Comparison of ENCODE assay signal across 8 cellular contexts in the genomic region with DNA sequence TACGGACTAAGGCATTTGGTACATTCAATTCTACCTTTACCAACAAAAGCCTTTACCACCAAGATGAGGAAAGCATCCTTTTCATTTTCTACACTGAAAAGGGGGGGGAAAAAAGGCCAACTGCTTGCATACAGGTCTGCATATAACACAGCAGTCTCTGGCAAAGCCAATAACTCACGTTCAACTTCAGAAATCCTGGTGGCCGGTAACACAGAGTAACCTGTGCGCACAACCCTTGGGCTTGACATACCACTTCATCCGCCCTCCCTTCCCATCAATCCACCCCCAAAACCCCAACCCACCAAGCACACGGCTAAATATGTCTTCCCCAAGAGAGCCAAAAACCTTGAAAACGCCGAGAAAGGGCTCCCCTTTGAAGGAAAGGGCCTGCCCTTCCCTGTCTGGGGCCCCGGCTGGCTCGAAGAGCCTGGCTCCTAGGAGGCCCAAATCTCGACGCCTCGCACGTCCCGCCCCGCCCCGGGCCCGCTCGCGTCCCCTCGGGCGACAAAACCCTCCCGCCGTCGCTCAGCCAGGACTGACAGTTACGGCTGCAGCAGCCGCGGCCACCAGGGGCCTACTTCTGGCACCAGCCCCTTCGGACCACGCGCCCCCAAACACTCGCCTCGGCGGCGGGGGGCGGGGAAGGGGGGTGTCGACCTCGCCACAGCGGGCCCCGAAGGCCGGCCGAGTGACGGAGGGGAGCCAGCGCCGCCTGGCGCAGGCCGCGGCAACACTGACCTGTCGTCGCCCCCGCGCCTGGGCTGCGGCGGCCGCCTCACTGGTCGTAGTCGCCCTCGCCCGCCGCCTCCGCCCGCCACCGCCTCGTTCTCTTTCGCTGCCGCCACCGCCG. TPM values are rescaled to one million over a fixed set of nuclear protein-coding genes. Genes with fewer than 3 reads are reported as not detected.
DNase-seq lines count a peak whose midpoint lies in the region; ATAC-seq, FAIRE-seq and TF ChIP-seq lines count a peak whose summit lies in the region.

No MANE protein-coding gene starts in this region.

- no peaks in the 10 kb centered on the region for H3K9me2 ChIP-seq in GM23338 (ENCODE audit: insufficient read depth)

- peak overlapping the region; percentile 93 for H3K9ac ChIP-seq in keratinocyte (ENCODE audit: control insufficient read depth, extremely low read depth, insufficient read depth, low read length)

- ATAC-seq in GM23338 (peak; percentile 73), WTC11 (peak; percentile 43)

- H3K4me1 Mint-ChIP-seq in GM23338 (peaks cover 23% of the 10 kb centered on the region), WTC11 (peaks cover 30% of the 10 kb centered on the region)

- H3K36me3 ChIP-seq in GM23338 (ENCODE audit: insufficient read depth): no peaks in the 10 kb centered on the region
- H3K36me3 ChIP-seq in bronchial epithelial cell (ENCODE audit: control insufficient read depth, insufficient read depth, low read length): no peaks in the 10 kb centered on the region
- H3K36me3 ChIP-seq in keratinocyte (ENCODE audit: control insufficient read depth in 2 of 2, extremely low read depth in 1 of 2, insufficient read depth in 2 of 2, low read length in 2 of 2): no peaks in the 10 kb centered on the region

- H3K36me3 Mint-ChIP-seq in GM23338 (ENCODE audit: low read depth) (no peaks in the 10 kb centered on the region; the same call in 1 of the 3 replicates), WTC11 (0 out of 2 replicates have a peak, but pooled peaks cover 5% of the 10 kb centered on the region)

- FAIRE-seq in bronchial epithelial cell (lab: Jason Lieb, UNC) (no peak), keratinocyte (lab: Jason Lieb, UNC) (no peak)

- H3K9me3 Mint-ChIP-seq in GM23338 (no peaks in the 10 kb centered on the region), WTC11 (no peaks in the 10 kb centered on the region)

- H3K27ac ChIP-seq in GM23338 (ENCODE audit: low read depth): peak overlapping the region; percentile 94
- H3K27ac ChIP-seq in keratinocyte (ENCODE audit: control insufficient read depth, insufficient read depth, low read length): peak overlapping the region; percentile 86

- H3K4me3 ChIP-seq in GM23338 (peak overlapping the region; percentile 92), LNCaP clone FGC (ENCODE audit: low read depth, low read length) (peak overlapping the region; percentile 95), bronchial epithelial cell (ENCODE audit: low read depth, low read length) (peak overlapping the region; percentile 94), keratinocyte (ENCODE audit: control insufficient read depth in 2 of 3, extremely low read depth in 1 of 3, insufficient read depth in 2 of 3, low read depth in 1 of 3, low read length in 3 of 3) (peak overlapping the region; percentile 91 to 93 (median 92))

- H3K27me3 Mint-ChIP-seq in GM23338 (ENCODE audit: insufficient read depth, low read depth, poor library complexity) (peaks cover 4% of the 10 kb centered on the region), WTC11 (ENCODE audit: low read depth) (no peaks in the 10 kb centered on the region)

- TF ChIP-seq CTCF in GM10266 (IDR thresholded peaks at IDR 0.05; ENCODE audit: control insufficient read depth, insufficient read depth, low read depth, missing control alignments): peak; percentile 72
- TF ChIP-seq CTCF in GM23338 (conservative IDR thresholded peaks at IDR 0.05; ENCODE audit: low read depth in 2 of 2): peak in 1 of 2 experiments; percentile 47; a peak in 2 of 4 replicates
- peak; percentile 63 for TF ChIP-seq CTCF in LNCaP clone FGC (IDR thresholded peaks at IDR 0.05; ENCODE audit: control insufficient read depth, extremely low read depth, insufficient read depth)
- TF ChIP-seq CTCF in WTC11 (IDR thresholded peaks at IDR 0.05): no peak
- peak; percentile 35 for TF ChIP-seq CTCF in bronchial epithelial cell (IDR thresholded peaks at IDR 0.05; ENCODE audit: insufficient read depth, low read length, severe bottlenecking)
- TF ChIP-seq CTCF in keratinocyte (optimal IDR thresholded peaks at IDR 0.05 in 1 of 3, IDR thresholded peaks at IDR 0.05 in 1 of 3, conservative IDR thresholded peaks at IDR 0.05 in 1 of 3; ENCODE audit: extremely low read depth in 1 of 3, insufficient read depth in 2 of 3, low read length in 3 of 3): peak in 2 of 3 experiments; percentile 39 to 71

- DNase-seq in GM10266 (ENCODE audit: extremely low spot score) (peak; percentile 67), GM23338 (ENCODE audit: low spot score) (peak; percentile 81), LNCaP clone FGC (ENCODE audit: low read depth) (no peak), WTC11 (ENCODE audit: low spot score) (peak; percentile 70), bronchial epithelial cell (ENCODE audit: low read depth) (peak; percentile 17), keratinocyte (ENCODE audit: low read depth, low spot score) (no peak), NCI-H1694 (lab: John Stamatoyannopoulos, UW) (no peak)
- peak; percentile 1 to 19 for DNase-seq in stimulated activated CD4-positive, alpha-beta T cell treated with anti-CD3 and anti-CD28 coated beads, Interleukin-1b, Interleukin-23, amount 100 ng/mL, for 1 hour (ENCODE audit: low read depth in 2 of 2)

- POLR2A ChIA-PET in WTC11 (lab: Charles Lee): no interaction called here

- H3K27ac Mint-ChIP-seq in GM23338 (peak overlapping the region; percentile 96), WTC11 (no peak overlapping the region)

- H3K27me3 ChIP-seq in GM23338 (ENCODE audit: insufficient read depth) (no peaks in the 10 kb centered on the region), bronchial epithelial cell (ENCODE audit: control insufficient read depth, insufficient read depth, low read length) (no peaks in the 10 kb centered on the region), keratinocyte (ENCODE audit: control insufficient read depth, extremely low read depth, insufficient read depth, low read length) (no peaks in the 10 kb centered on the region)

- no peaks in the 10 kb centered on the region for H3K9me1 ChIP-seq in keratinocyte (ENCODE audit: control insufficient read depth, extremely low read depth, insufficient read depth, low read length)

- H3K4me2 ChIP-seq in GM23338: peak overlapping the region; percentile 98
- peak overlapping the region; percentile 88 for H3K4me2 ChIP-seq in keratinocyte (ENCODE audit: control insufficient read depth, extremely low read depth, insufficient read depth, low read depth, low read length)

- H2AFZ ChIP-seq in GM23338: peak overlapping the region; percentile 82; the same call in 1 of the 2 replicates
- H2AFZ ChIP-seq in keratinocyte (ENCODE audit: control insufficient read depth, low read length): peak overlapping the region; percentile 87

- H3K4me1 ChIP-seq in GM23338 (ENCODE audit: insufficient read depth) (peaks cover 21% of the 10 kb centered on the region), keratinocyte (ENCODE audit: control insufficient read depth, extremely low read depth, insufficient read depth, low read length) (peaks cover 15% of the 10 kb centered on the region)

- peak overlapping the region; percentile 97 for H3K4me3 Mint-ChIP-seq in GM23338
- peak overlapping the region; percentile 86 for H3K4me3 Mint-ChIP-seq in WTC11

- no peaks in the 10 kb centered on the region for H3K9me3 ChIP-seq in keratinocyte (ENCODE audit: control insufficient read depth, low read depth, low read length)

- dilution Hi-C loops in keratinocyte (cut with MboI; ENCODE audit: extremely low pct_ligation_motif_present, low sequenced_read_pairs): no loop called here

- H4K20me1 ChIP-seq in GM23338 (replicated peaks; ENCODE audit: insufficient read depth): peaks cover 45% of the 10 kb centered on the region
- H4K20me1 ChIP-seq in keratinocyte (ENCODE audit: control insufficient read depth, extremely low read depth, insufficient read depth, low read length): peaks cover 6% of the 10 kb centered on the region

- H3F3A ChIP-seq in GM23338 (replicated peaks; ENCODE audit: low read depth): no peaks in the 10 kb centered on the region

- H3K79me2 ChIP-seq in GM23338 (replicated peaks; ENCODE audit: insufficient read depth) (peaks cover 52% of the 10 kb centered on the region), keratinocyte (ENCODE audit: control insufficient read depth, insufficient read depth, low read length) (peaks cover 58% of the 10 kb centered on the region)

- CTCF ChIA-PET in WTC11 (lab: Charles Lee): interaction anchor here (1.2 kb wide), 1 partner anchor 96 kb away, joined by 3 read pairs; no protein-coding TSS in a partner anchor

TF ChIP-seq in GM23338, 12 proteins besides CTCF, POLR2A, EP300 and RAD21 (continues in another document):
- peak; percentile 33; the same call in 1 of the 2 replicates for TF ChIP-seq CREB1 (CRISPR knock-in tag; IDR thresholded peaks at IDR 0.05; ENCODE audit: low read depth)

TF ChIP-seq in WTC11, 78 proteins besides CTCF, POLR2A, EP300 and RAD21 (continues in another document):
- TF ChIP-seq SP1 (CRISPR knock-in tag; conservative IDR thresholded peaks at IDR 0.05): no peak
- TF ChIP-seq, protein P1, sequence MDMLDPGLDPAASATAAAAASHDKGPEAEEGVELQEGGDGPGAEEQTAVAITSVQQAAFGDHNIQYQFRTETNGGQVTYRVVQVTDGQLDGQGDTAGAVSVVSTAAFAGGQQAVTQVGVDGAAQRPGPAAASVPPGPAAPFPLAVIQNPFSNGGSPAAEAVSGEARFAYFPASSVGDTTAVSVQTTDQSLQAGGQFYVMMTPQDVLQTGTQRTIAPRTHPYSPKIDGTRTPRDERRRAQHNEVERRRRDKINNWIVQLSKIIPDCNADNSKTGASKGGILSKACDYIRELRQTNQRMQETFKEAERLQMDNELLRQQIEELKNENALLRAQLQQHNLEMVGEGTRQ (CRISPR knock-in tag; IDR thresholded peaks at IDR 0.05): no peak
- TF ChIP-seq ZNF416 (CRISPR knock-in tag; IDR thresholded peaks at IDR 0.05): no peak
- TF ChIP-seq CREM (CRISPR knock-in tag; IDR thresholded peaks at IDR 0.05): 0 out of 2 replicates have a peak, but pooled peaks have one; percentile 14
- no peak for TF ChIP-seq FOXJ3 (CRISPR knock-in tag; IDR thresholded peaks at IDR 0.05; ENCODE audit: borderline replicate concordance)

RNA-seq across cellular contexts. Expression of gene UBE3A, which starts 0.8 kb away (rescaled TPM):
- 85.1 and 96.1 TPM in 2 replicates for total RNA-seq in GM23338 (2014; rRNA removed; shearing (Covaris generic))
- polyA plus RNA-seq in GM23338 (2016; fragmentation: Nextera tagmentation; extraction: Ambion mirVana): 145 and 150 TPM in 2 replicates
- 108 to 120 TPM (median 113 TPM) in 3 replicates for total RNA-seq in WTC11 (2021)
- total RNA-seq in bronchial epithelial cell: 57.4 and 67.7 TPM in 2 replicates
- 33.2 to 45.0 TPM (median 36.8 TPM) in 3 replicates for polyA plus RNA-seq in keratinocyte
- polyA plus RNA-seq in keratinocyte (2011; ENCODE audit: low read depth): 92.3 TPM
- 16.6 and 39.4 TPM in 2 replicates for polyA plus RNA-seq in keratinocyte (2011; cell fraction: cytosol; rRNA removed)
- 39.1 and 45.8 TPM in 2 replicates for polyA plus RNA-seq in keratinocyte (2011; cell fraction: nucleus; rRNA removed)
- polyA plus RNA-seq in keratinocyte (2012; ENCODE audit: low replicate concordance): 33.6 and 33.7 TPM in 2 replicates
- 51.7 to 114 TPM (median 64.2 TPM) in 3 replicates for polyA minus RNA-seq in keratinocyte
- 33.6 TPM for polyA minus RNA-seq in keratinocyte (2011; cell fraction: cytosol; rRNA and poly(A)+ RNA removed)
- polyA minus RNA-seq in keratinocyte (2011; cell fraction: nucleus; rRNA and poly(A)+ RNA removed): 62.4 and 105 TPM in 2 replicates

Comparison
In these comparisons a context has a peak if more than half of its experiments do, and no peak if none do; other contexts are left out.
1. DNase-seq: peak in GM10266 (single experiment), GM23338 (single experiment), WTC11 (single experiment), bronchial epithelial cell (single experiment) and stimulated activated CD4-positive, alpha-beta T cell treated with anti-CD3 and anti-CD28 coated beads, Interleukin-1b, Interleukin-23, amount 100 ng/mL, for 1 hour (2 of 2); none in LNCaP clone FGC (single experiment), keratinocyte (single experiment) and NCI-H1694 (single experiment).
2. Peak in every context shown above with its lines, with median percentiles within 50 percentile points of each other: H3K4me3 ChIP-seq.